ENCODE assay signal across 25 cellular contexts in the genomic region with DNA sequence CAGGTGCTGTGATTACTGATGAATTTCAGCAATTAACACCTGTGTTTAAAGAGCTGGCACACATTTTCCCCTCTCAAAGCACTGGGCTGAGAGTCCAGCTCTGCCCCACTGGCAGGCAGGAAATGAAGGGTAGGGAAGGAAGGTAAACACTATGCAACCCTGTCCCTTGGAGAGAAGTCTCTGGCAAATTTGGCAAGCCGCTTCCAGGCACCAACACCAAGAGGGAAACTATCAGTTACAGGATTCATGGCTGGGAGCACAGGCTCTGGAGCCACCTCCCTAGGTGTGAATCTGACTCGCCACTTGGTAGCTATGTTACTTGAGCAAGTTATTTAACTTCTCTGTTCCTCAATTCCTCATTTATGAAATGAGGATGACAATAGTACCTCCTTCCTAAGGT. TPM values are rescaled to one million over a fixed set of nuclear protein-coding genes. Genes with fewer than 3 reads are reported as not detected.
DNase-seq lines count a peak whose midpoint lies in the region; ATAC-seq, FAIRE-seq and TF ChIP-seq lines count a peak whose summit lies in the region.
"Had no signal": no experiment of that assay in that cellular context is flagged by ENCODE, and none has a peak within 500 bp of the region (broad histone marks: within the 10 kb centered on the region; RNA-seq: fewer than 3 reads in every experiment).

No MANE protein-coding gene starts in this region.

- H3K9me3 ChIP-seq in K562 (replicated peaks; ENCODE audit: control insufficient read depth, insufficient read depth, low read depth, low read length) (no peaks in the 10 kb centered on the region; the same call in 1 of the 2 replicates), vagina (no peaks in the 10 kb centered on the region), sigmoid colon (no peaks in the 10 kb centered on the region), HepG2 (ENCODE audit: low read length) (0 out of 2 replicates have a peak, but pooled peaks cover 3% of the 10 kb centered on the region)
- H3K9me3 ChIP-seq: right lobe of liver had no signal

- TF ChIP-seq EP300 in K562 (IDR thresholded peaks at IDR 0.05; ENCODE audit: low read length) (no peak), sigmoid colon (IDR thresholded peaks at IDR 0.05) (no peak), HepG2 (IDR thresholded peaks at IDR 0.05; ENCODE audit: low read depth in 2 of 2, low read length in 2 of 2) (no peak), HepG2 (CRISPR knock-in tag; IDR thresholded peaks at IDR 0.05; ENCODE audit: borderline replicate concordance) (no peak)

- H3K27ac ChIP-seq in K562 (ENCODE audit: extremely low read depth, low read depth, low read length) (no peak overlapping the region), vagina (no peak overlapping the region), sigmoid colon (no peak overlapping the region), HepG2 (ENCODE audit: extremely low read length, insufficient read depth, low read length) (no peak overlapping the region)
- H3K27ac ChIP-seq: right lobe of liver, VCaP had no signal

- TF ChIP-seq POLR2A in K562 (conservative IDR thresholded peaks at IDR 0.05) (no peak), vagina (IDR thresholded peaks at IDR 0.05) (no peak), sigmoid colon (IDR thresholded peaks at IDR 0.05) (no peak), HepG2 (IDR thresholded peaks at IDR 0.05; ENCODE audit: insufficient read depth in 1 of 2, low read depth in 2 of 2, low read length in 2 of 2) (no peak)

- BruUV-seq in K562 (replicated peaks; lab: Mats Ljungman, UMichigan) (TSS peak; percentile 24), HepG2 (replicated peaks; lab: Mats Ljungman, UMichigan) (no TSS peak)

- TF ChIP-seq CTCF in K562 (IDR thresholded peaks at IDR 0.05 in 2 of 3, conservative IDR thresholded peaks at IDR 0.05 in 1 of 3; ENCODE audit: insufficient read depth in 2 of 3, low read depth in 1 of 3, low read length in 3 of 3) (no peak), vagina (IDR thresholded peaks at IDR 0.05) (no peak), sigmoid colon (IDR thresholded peaks at IDR 0.05) (no peak), HepG2 (CRISPR knock-in tag; IDR thresholded peaks at IDR 0.05) (no peak)

- peaks cover 35 to 39% of the 10 kb centered on the region in 2 experiments; a peak in 4 of 5 replicates for H3K4me1 ChIP-seq in K562 (replicated peaks in 1 of 2; ENCODE audit: control insufficient read depth in 2 of 2, insufficient read depth in 2 of 2, low read length in 2 of 2)
- H3K4me1 ChIP-seq in vagina, result peaks cover 24% of the 10 kb centered on the region
- peaks cover 0 to 36% (median 27%) of the 10 kb centered on the region in 4 donors for H3K4me1 ChIP-seq in sigmoid colon
- peaks cover 11% of the 10 kb centered on the region for H3K4me1 ChIP-seq in HepG2 (ENCODE audit: insufficient read depth, low read length)
- H3K4me1 ChIP-seq: right lobe of liver had no signal

- intact Hi-C loops in K562 (cut with micrococcal nuclease), result no loop called here
- intact Hi-C loops in vagina (cut with DNase I), result loop anchor here (5.0 kb wide), 1 partner anchor 481 kb away; no protein-coding TSS in a partner anchor
- intact Hi-C loops in sigmoid colon (cut with DNase I), result no loop called here
- intact Hi-C loops in HepG2 (cut with micrococcal nuclease; ENCODE audit: unreplicated experiment), result no loop called here

- no peaks in the 10 kb centered on the region for H3K27me3 ChIP-seq in K562 (ENCODE audit: control insufficient read depth in 2 of 2, insufficient read depth in 2 of 2, low read length in 2 of 2)
- no peaks in the 10 kb centered on the region for H3K27me3 ChIP-seq in vagina
- no peaks in the 10 kb centered on the region for H3K27me3 ChIP-seq in sigmoid colon
- peaks cover 0 to 3% of the 10 kb centered on the region in 2 experiments; a peak in 1 of 5 replicates for H3K27me3 ChIP-seq in HepG2 (ENCODE audit: control insufficient read depth in 1 of 2, insufficient read depth in 2 of 2, low read length in 2 of 2)
- H3K27me3 ChIP-seq: right lobe of liver had no signal

- DNase-seq in NCI-H510A treated with DMSO at 0.1 percent for 48 hours (lab: John Stamatoyannopoulos, UW), result peak; percentile 15
- no peak for DNase-seq in NCI-H510A (lab: John Stamatoyannopoulos, UW)
- DNase-seq in NCI-H2081 (lab: John Stamatoyannopoulos, UW), result peak; percentile 14 to 80
- DNase-seq in K562 (ENCODE audit: extremely low read depth in 1 of 4, low spot score in 3 of 4), result no peak
- DNase-seq in vagina (ENCODE audit: extremely low spot score in 2 of 2), result peak; percentile 46 to 67
- no peak for DNase-seq in sigmoid colon
- no peak for DNase-seq in NCI-H446 treated with DMSO at 0.1 percent for 48 hours (lab: John Stamatoyannopoulos, UW)
- no peak for DNase-seq in HepG2 (ENCODE audit: low spot score)
- DNase-seq: activated CD4-positive, alpha-beta T cell treated with anti-CD3 and anti-CD28 coated beads, Interleukin-2, amount 10 ng/mL, durations not matched to agents 24 days and 14 days; activated naive CD4-positive, alpha-beta T cell treated with anti-CD3 and anti-CD28 coated beads for 36 hours; GF-D8; IMR-90; NCI-H1105 treated with DMSO at 0.1 percent for 48 hours; NCI-H748 treated with DMSO at 0.1 percent for 48 hours; SIG-M5; stimulated activated CD4-positive, alpha-beta T cell treated with anti-CD3 and anti-CD28 coated beads, Interleukin-12 subunit alpha, Interleukin-12 subunit beta, amount 100 ng/mL, for 4 hours; stimulated activated CD4-positive, alpha-beta T cell treated with anti-CD3 and anti-CD28 coated beads, Interleukin-4, amount 100 ng/mL, for 1 hour; substantia nigra; T-helper 9 cell had no signal

- in situ Hi-C loops in K562 (cut with MboI) (loop anchor here (25.0 kb wide), 1 partner anchor 881 kb away; the partner anchor contains the start of gene TRMO), HepG2 (cut with HindIII; ENCODE audit: extremely low pct_ligation_motif_present, low pct_unique_long_range_greater_than_20kb) (no loop called here)

- CTCF ChIA-PET in K562 (lab: Yijun Ruan, JAX; ENCODE audit: low intra/inter-chr PET ratio), result no interaction called here
- CTCF ChIA-PET in HepG2 (lab: Yijun Ruan, JAX; ENCODE audit: low intra/inter-chr PET ratio, low total read pairs), result no interaction called here

- H3K36me3 ChIP-seq in K562 (ENCODE audit: control insufficient read depth, insufficient read depth, low read length), result peaks cover 60% of the 10 kb centered on the region
- peaks cover 0 to 5% of the 10 kb centered on the region in 2 donors for H3K36me3 ChIP-seq in vagina
- H3K36me3 ChIP-seq in sigmoid colon, result peaks cover 0 to 19% (median 5%) of the 10 kb centered on the region in 4 donors
- H3K36me3 ChIP-seq in HepG2 (replicated peaks in 1 of 2; ENCODE audit: control insufficient read depth in 1 of 2, insufficient read depth in 2 of 2, low read length in 2 of 2), result peaks cover 0 to 6% of the 10 kb centered on the region in 2 experiments; a peak in 2 of 5 replicates
- H3K36me3 ChIP-seq: right lobe of liver had no signal

- no peak for TF ChIP-seq RAD21 in K562 (CRISPR knock-in tag; conservative IDR thresholded peaks at IDR 0.05 in 1 of 2, IDR thresholded peaks at IDR 0.05 in 1 of 2)
- TF ChIP-seq RAD21 in HepG2 (CRISPR knock-in tag; IDR thresholded peaks at IDR 0.05), result no peak

- no peak overlapping the region for H3K4me3 ChIP-seq in K562
- no peak overlapping the region for H3K4me3 ChIP-seq in vagina
- no peak overlapping the region for H3K4me3 ChIP-seq in sigmoid colon
- H3K4me3 ChIP-seq in HepG2 (replicated peaks in 1 of 3; ENCODE audit: insufficient read depth in 1 of 3, low read depth in 2 of 3, low read length in 3 of 3), result no peak overlapping the region
- H3K4me3 ChIP-seq: right lobe of liver had no signal

- H3K9ac ChIP-seq in K562 (ENCODE audit: insufficient read depth in 1 of 2, low read depth in 2 of 2, low read length in 2 of 2), result peak overlapping the region in 1 of 2 experiments; percentile 8; a peak in 1 of 4 replicates
- no peak overlapping the region for H3K9ac ChIP-seq in HepG2 (ENCODE audit: insufficient read depth, low read depth, low read length)

- peaks cover 17% of the 10 kb centered on the region for H3K9me1 ChIP-seq in K562 (ENCODE audit: control insufficient read depth, insufficient read depth, low read length)

- peaks cover 25% of the 10 kb centered on the region for H4K20me1 ChIP-seq in K562 (replicated peaks; ENCODE audit: control insufficient read depth, insufficient read depth, low read length)
- H4K20me1 ChIP-seq in HepG2 (ENCODE audit: insufficient read depth, low read length), result peaks cover 3% of the 10 kb centered on the region; the same call in 1 of the 2 replicates

- no peak overlapping the region for H2AFZ ChIP-seq in K562 (ENCODE audit: low read depth, low read length)
- no peak overlapping the region for H2AFZ ChIP-seq in HepG2 (ENCODE audit: low read length)

- POLR2A ChIA-PET in K562 (lab: Yijun Ruan, JAX), result interaction anchor here (1.1 to 2.0 kb wide), 2 partner anchors 9 to 15 kb away, joined by 3 to 6 read pairs; partner anchors contain the start of gene GALNT12
- POLR2A ChIA-PET in HepG2 (lab: Yijun Ruan, JAX), result no interaction called here

- ATAC-seq in K562 (no peak), HepG2 (no peak)
- ATAC-seq: left lobe of liver had no signal

- 90% methylated on average over 2 of the region's 2 CpGs for WGBS in K562 (ENCODE audit: insufficient coverage, low coverage, missing lambda C conversion rate)
- 88 to 91% methylated on average over 2 of the region's 2 CpGs for WGBS in sigmoid colon, 2 donors
- WGBS in HepG2 (ENCODE audit: low lambda C conversion rate), result 95% methylated on average over 2 of the region's 2 CpGs

- FAIRE-seq in K562 (lab: Jason Lieb, UNC) (no peak), HepG2 (lab: Jason Lieb, UNC) (no peak)
- FAIRE-seq: A204.1, endothelial cell of umbilical vein, urothelium cell line had no signal

- H3K4me2 ChIP-seq in K562 (ENCODE audit: insufficient read depth, low read length) (no peak overlapping the region), HepG2 (ENCODE audit: low read depth, low read length) (no peak overlapping the region)

- H3K79me2 ChIP-seq in K562 (ENCODE audit: control insufficient read depth, insufficient read depth, low read length) (peaks cover 67% of the 10 kb centered on the region), HepG2 (ENCODE audit: insufficient read depth, low read length) (no peaks in the 10 kb centered on the region)

RNA-seq across cellular contexts. Expression of gene ANKS6, which starts 3.3 kb away (rescaled TPM):
- 68.9 and 115 TPM in 2 replicates for total RNA-seq in K562 (2011; cell fraction: chromatin; rRNA removed; ENCODE audit: low replicate concordance)
- 69.9 and 73.9 TPM in 2 replicates for total RNA-seq in K562 (2011; cell fraction: nucleolus; rRNA removed)
- 65.8 and 76.9 TPM in 2 replicates for total RNA-seq in K562 (2011; cell fraction: nucleoplasm; rRNA removed)
- total RNA-seq in K562 (2014; rRNA removed), result 46.3 and 64.7 TPM in 2 replicates
- 25.4 and 28.5 TPM in 2 replicates for total RNA-seq in K562 (2014; rRNA removed; fragmentation: Illumina TruSeq; extraction: Trizol)
- total RNA-seq in K562 (2015; rRNA removed; fragmentation: Illumina TruSeq; extraction: Trizol), result 30.1 and 31.9 TPM in 2 replicates
- total RNA-seq in K562 (2021), result 72.2 and 74.5 TPM in 2 replicates
- polyA plus RNA-seq in K562 (2011; rRNA removed), result 46.5 and 50.7 TPM in 2 replicates
- 43.5 and 86.7 TPM in 2 replicates for polyA plus RNA-seq in K562 (2011; cell fraction: cytosol; rRNA removed)
- polyA plus RNA-seq in K562 (2011; cell fraction: nucleus; rRNA removed), result 120 and 181 TPM in 2 replicates
- 43.7 and 44.2 TPM in 2 replicates for polyA plus RNA-seq in K562 (2012)
- 36.9 and 41.8 TPM in 2 replicates for polyA plus RNA-seq in K562 (2014; fragmentation: Illumina TruSeq; extraction: Trizol)
- 10 to 100 TPM in 1 of 2 experiments, 1 to 10 TPM in 1; 9.9 to 11.8 TPM for polyA plus RNA-seq in K562 (2014; fragmentation: Nextera tagmentation; extraction: Ambion mirVana)
- polyA plus RNA-seq in K562 (2014; rRNA removed), result 68.8 and 74.3 TPM in 2 replicates
- polyA minus RNA-seq in K562 (2011; rRNA and poly(A)+ RNA removed), result 27.0 and 35.5 TPM in 2 replicates
- 29.9 and 31.2 TPM in 2 replicates for polyA minus RNA-seq in K562 (2011; cell fraction: cytosol; rRNA and poly(A)+ RNA removed)
- polyA minus RNA-seq in K562 (2011; cell fraction: nucleus; rRNA and poly(A)+ RNA removed), result 31.0 and 35.3 TPM in 2 replicates
- 10.8 TPM for total RNA-seq in vagina
- 10 to 100 TPM; 10.2 to 22.8 (median 16.4) TPM for total RNA-seq in sigmoid colon
- polyA plus RNA-seq in sigmoid colon, result 10 to 100 TPM in 1 of 3 donors, 1 to 10 TPM in 2; 5.4 to 14.4 (median 6.0) TPM
- total RNA-seq in HepG2 (2016; rRNA removed; fragmentation: Illumina TruSeq; extraction: Trizol), result 7.0 and 8.8 TPM in 2 replicates
- total RNA-seq in HepG2 (2016; cell fraction: cytosol; rRNA removed; fragmentation: Illumina TruSeq; extraction: Trizol; ENCODE audit: low read depth), result 20.5 and 22.8 TPM in 2 replicates
- total RNA-seq in HepG2 (2016; cell fraction: insoluble cytoplasmic fraction; rRNA removed; fragmentation: Illumina TruSeq; extraction: Trizol), result 6.5 and 9.0 TPM in 2 replicates
- 20.3 and 21.8 TPM in 2 replicates for total RNA-seq in HepG2 (2016; cell fraction: membrane; rRNA removed; fragmentation: Illumina TruSeq; extraction: Trizol)
- 4.9 and 8.5 TPM in 2 replicates for total RNA-seq in HepG2 (2016; cell fraction: nucleus; rRNA removed; fragmentation: Illumina TruSeq; extraction: Trizol)
- 9.5 and 10.7 TPM in 2 replicates for polyA plus RNA-seq in HepG2 (2011; rRNA removed)
- 8.8 and 12.0 TPM in 2 replicates for polyA plus RNA-seq in HepG2 (2011; cell fraction: cytosol; rRNA removed)
- polyA plus RNA-seq in HepG2 (2011; cell fraction: nucleus; rRNA removed), result 24.5 and 25.8 TPM in 2 replicates
- polyA plus RNA-seq in HepG2 (2012), result 7.1 and 10.8 TPM in 2 replicates
- polyA plus RNA-seq in HepG2 (2016; cell fraction: cytosol; fragmentation: Illumina TruSeq; extraction: Trizol; ENCODE audit: low read depth), result 26.8 and 27.0 TPM in 2 replicates
- 6.2 and 8.9 TPM in 2 replicates for polyA plus RNA-seq in HepG2 (2016; cell fraction: insoluble cytoplasmic fraction; fragmentation: Illumina TruSeq; extraction: Trizol; ENCODE audit: low read depth)
- polyA plus RNA-seq in HepG2 (2016; cell fraction: membrane; fragmentation: Illumina TruSeq; extraction: Trizol; ENCODE audit: low read depth), result 22.6 and 25.9 TPM in 2 replicates
- polyA plus RNA-seq in HepG2 (2016; cell fraction: nucleus; fragmentation: Illumina TruSeq; extraction: Trizol; ENCODE audit: insufficient read depth, low read depth), result 15.9 and 18.2 TPM in 2 replicates
- 12.2 and 13.0 TPM in 2 replicates for polyA minus RNA-seq in HepG2 (2011; rRNA and poly(A)+ RNA removed; ENCODE audit: low replicate concordance)
- polyA minus RNA-seq in HepG2 (2011; cell fraction: cytosol; rRNA and poly(A)+ RNA removed), result 4.2 and 4.9 TPM in 2 replicates
- 5.9 and 9.3 TPM in 2 replicates for polyA minus RNA-seq in HepG2 (2011; cell fraction: nucleus; rRNA and poly(A)+ RNA removed)

RNA-seq across cellular contexts. Expression of gene GALNT12, which starts 14.4 kb away (rescaled TPM):
- total RNA-seq in K562 (2011; cell fraction: chromatin; rRNA removed; ENCODE audit: low replicate concordance), result 99.2 and 173 TPM in 2 replicates
- total RNA-seq in K562 (2011; cell fraction: nucleolus; rRNA removed), result 75.7 and 81.2 TPM in 2 replicates
- 101 and 122 TPM in 2 replicates for total RNA-seq in K562 (2011; cell fraction: nucleoplasm; rRNA removed)
- total RNA-seq in K562 (2014; rRNA removed) (36.3 and 39.1 TPM in 2 replicates), K562 (2014; rRNA removed; fragmentation: Illumina TruSeq; extraction: Trizol) (44.2 and 51.1 TPM in 2 replicates), K562 (2015; rRNA removed; fragmentation: Illumina TruSeq; extraction: Trizol) (43.6 and 46.8 TPM in 2 replicates), K562 (2021) (38.1 and 39.3 TPM in 2 replicates), vagina (5.4 TPM), sigmoid colon (10 to 100 TPM; 11.5 to 18.9 (median 15.7) TPM), HepG2 (2016; rRNA removed; fragmentation: Illumina TruSeq; extraction: Trizol) (0.07 TPM in 1 of 2 replicates, not detected in the other)
- polyA plus RNA-seq in K562 (2011; rRNA removed) (82.9 and 86.6 TPM in 2 replicates), K562 (2014; fragmentation: Illumina TruSeq; extraction: Trizol) (42.4 and 45.3 TPM in 2 replicates), K562 (2014; fragmentation: Nextera tagmentation; extraction: Ambion mirVana) (10 to 100 TPM; 29.7 to 33.7 TPM), K562 (2014; rRNA removed) (45.6 and 49.4 TPM in 2 replicates), sigmoid colon (10 to 100 TPM; 23.6 to 34.2 (median 30.5) TPM), HepG2 (2011; rRNA removed) (0.04 TPM in 1 of 2 replicates, not detected in the other)
- polyA plus RNA-seq in K562 (2011; cell fraction: cytosol; rRNA removed), result 28.4 and 41.1 TPM in 2 replicates
- polyA plus RNA-seq in K562 (2011; cell fraction: nucleus; rRNA removed), result 163 and 207 TPM in 2 replicates
- 37.8 and 58.5 TPM in 2 replicates for polyA plus RNA-seq in K562 (2012)
- polyA minus RNA-seq in K562 (2011; rRNA and poly(A)+ RNA removed), result 35.3 and 36.9 TPM in 2 replicates
- polyA minus RNA-seq in K562 (2011; cell fraction: cytosol; rRNA and poly(A)+ RNA removed), result 12.0 and 15.8 TPM in 2 replicates
- 32.7 and 49.1 TPM in 2 replicates for polyA minus RNA-seq in K562 (2011; cell fraction: nucleus; rRNA and poly(A)+ RNA removed)
- not detected in 2 replicates for total RNA-seq in HepG2 (2016; cell fraction: cytosol; rRNA removed; fragmentation: Illumina TruSeq; extraction: Trizol; ENCODE audit: low read depth)
- total RNA-seq in HepG2 (2016; cell fraction: insoluble cytoplasmic fraction; rRNA removed; fragmentation: Illumina TruSeq; extraction: Trizol), result not detected in 2 replicates
- total RNA-seq in HepG2 (2016; cell fraction: membrane; rRNA removed; fragmentation: Illumina TruSeq; extraction: Trizol), result not detected in 2 replicates
- total RNA-seq in HepG2 (2016; cell fraction: nucleus; rRNA removed; fragmentation: Illumina TruSeq; extraction: Trizol), result not detected in 2 replicates
- polyA plus RNA-seq in HepG2 (2011; cell fraction: cytosol; rRNA removed), result 0.05 and 0.13 TPM in 2 replicates
- polyA plus RNA-seq in HepG2 (2011; cell fraction: nucleus; rRNA removed), result 0.58 TPM in 1 of 2 replicates, not detected in the other
- polyA plus RNA-seq in HepG2 (2012), result not detected in 2 replicates
- polyA plus RNA-seq in HepG2 (2016; cell fraction: cytosol; fragmentation: Illumina TruSeq; extraction: Trizol; ENCODE audit: low read depth), result not detected in 2 replicates
- polyA plus RNA-seq in HepG2 (2016; cell fraction: insoluble cytoplasmic fraction; fragmentation: Illumina TruSeq; extraction: Trizol; ENCODE audit: low read depth), result not detected in 2 replicates
- polyA plus RNA-seq in HepG2 (2016; cell fraction: membrane; fragmentation: Illumina TruSeq; extraction: Trizol; ENCODE audit: low read depth), result not detected in 2 replicates
- not detected in 2 replicates for polyA plus RNA-seq in HepG2 (2016; cell fraction: nucleus; fragmentation: Illumina TruSeq; extraction: Trizol; ENCODE audit: insufficient read depth, low read depth)
- 0.47 TPM in 1 of 2 replicates, not detected in the other for polyA minus RNA-seq in HepG2 (2011; rRNA and poly(A)+ RNA removed; ENCODE audit: low replicate concordance)
- not detected in 2 replicates for polyA minus RNA-seq in HepG2 (2011; cell fraction: cytosol; rRNA and poly(A)+ RNA removed)
- not detected in 2 replicates for polyA minus RNA-seq in HepG2 (2011; cell fraction: nucleus; rRNA and poly(A)+ RNA removed)

Comparison
In these comparisons a context has a peak if more than half of its experiments do, and no peak if none do; other contexts are left out.
1. DNase-seq: peak in NCI-H510A treated with DMSO at 0.1 percent for 48 hours (single experiment), NCI-H2081 (2 of 2) and vagina (2 of 2); none in NCI-H510A (single experiment), K562 (0 of 4), sigmoid colon (single experiment), NCI-H446 treated with DMSO at 0.1 percent for 48 hours (single experiment) and HepG2 (single experiment).